1 cellular context compared by ENCODE assay signal in the genomic region with DNA sequence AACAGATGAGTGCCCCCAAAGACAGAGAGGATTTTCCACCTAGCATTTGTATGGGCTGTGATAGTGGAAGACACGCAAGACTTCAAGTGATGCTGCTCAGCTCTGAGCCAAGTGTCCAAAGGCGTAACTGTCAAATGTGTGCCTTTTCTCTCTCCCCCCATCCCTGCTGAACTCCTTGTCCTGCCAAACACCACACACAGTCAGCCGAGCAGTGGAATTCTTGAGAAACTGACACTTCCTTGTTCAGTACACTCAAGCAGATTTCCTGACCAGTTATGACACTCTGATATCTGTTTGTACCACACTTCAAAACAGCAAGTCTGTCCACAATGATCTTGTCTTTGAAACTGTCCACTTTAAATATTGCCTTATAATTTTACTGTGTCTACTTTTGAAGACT.
TF ChIP-seq lines count a peak whose summit lies in the region.

No MANE protein-coding gene starts in this region.

TF ChIP-seq in HepG2, 621 proteins besides CTCF, POLR2A, EP300 and RAD21:
- TF ChIP-seq SRSF9 (IDR thresholded peaks at IDR 0.05; ENCODE audit: borderline replicate concordance, insufficient read depth, low read depth, low read length, poor library complexity, severe bottlenecking): no peak
